ENCODE assay signal across 16 cellular contexts in genomic region chr11:270451-271208, GRCh38. TPM values are rescaled to one million over a fixed set of nuclear protein-coding genes. Genes with fewer than 3 reads are reported as not detected.
A peak's percentile ranks its signal among the peaks of the same experiment; 100 is the strongest.
DNase-seq lines count a peak whose midpoint lies in the region; ATAC-seq, FAIRE-seq and TF ChIP-seq lines count a peak whose summit lies in the region.
"Had no signal": no experiment of that assay in that cellular context is flagged by ENCODE, and none has a peak within 500 bp of the region (broad histone marks: within the 10 kb centered on the region; RNA-seq: fewer than 3 reads in every experiment).

No MANE protein-coding gene starts in this region.

- H3K4me2 ChIP-seq in OCI-LY3 (ENCODE audit: low read length): no peak overlapping the region

- H3K9me3 ChIP-seq in OCI-LY3 (ENCODE audit: insufficient read depth, low read length) (no peaks in the 10 kb centered on the region), esophagus squamous epithelium (no peaks in the 10 kb centered on the region)

- no peaks in the 10 kb centered on the region for H3K36me3 ChIP-seq in OCI-LY3 (replicated peaks; ENCODE audit: low read depth, low read length)
- H3K36me3 ChIP-seq in esophagus squamous epithelium: no peaks in the 10 kb centered on the region
- H3K36me3 ChIP-seq: right lobe of liver, tibial artery had no signal

- 87 to 91% methylated on average over 9 to 11 of the region's 18 CpGs for WGBS in esophagus squamous epithelium, 2 donors

- no peak overlapping the region for H2AFZ ChIP-seq in OCI-LY3 (ENCODE audit: low read depth, low read length)

- no peak for TF ChIP-seq POLR2A in GM12892 (IDR thresholded peaks at IDR 0.05; ENCODE audit: low read depth, low read length)
- no peak for TF ChIP-seq POLR2A in esophagus squamous epithelium (IDR thresholded peaks at IDR 0.05)

- no peak overlapping the region for H3K9ac ChIP-seq in OCI-LY3 (ENCODE audit: low read length)

- H3K4me1 ChIP-seq in OCI-LY3 (ENCODE audit: low read length) (peaks cover 45% of the 10 kb centered on the region), esophagus squamous epithelium (peaks cover 0 to 13% (median 0%) of the 10 kb centered on the region in 3 donors)
- H3K4me1 ChIP-seq: right lobe of liver, tibial artery had no signal

- peaks cover 10% of the 10 kb centered on the region; the same call in 1 of the 2 replicates for H3K79me2 ChIP-seq in OCI-LY3 (ENCODE audit: low read length)

- H3K27ac ChIP-seq in OCI-LY3 (ENCODE audit: low read length) (peak overlapping the region; percentile 97; the same call in 1 of the 2 replicates), esophagus squamous epithelium (peak overlapping the region in 3 of 4 donors; percentile 17 to 89 (median 68)), skin epidermis (peak overlapping the region in 13 of 21 experiments; percentile 7 to 95 (median 82))
- H3K27ac ChIP-seq: tibial artery had no signal

- no peak for DNase-seq in GM12892 (ENCODE audit: insufficient read length)
- no peak for DNase-seq in esophagus squamous epithelium (lab: John Stamatoyannopoulos, UW)
- no peak for DNase-seq in GM19240 (ENCODE audit: insufficient read length, low spot score)
- no peak for DNase-seq in frontal cortex (ENCODE audit: low spot score in 2 of 2)
- DNase-seq: amygdala, NCI-H2029 treated with DMSO at 0.1 percent for 48 hours had no signal

- TF ChIP-seq CTCF in OCI-LY3 (IDR thresholded peaks at IDR 0.05; ENCODE audit: low read depth, low read length) (no peak), esophagus squamous epithelium (IDR thresholded peaks at IDR 0.05) (no peak)

- H3K4me3 ChIP-seq in OCI-LY3 (ENCODE audit: low read length) (no peak overlapping the region), esophagus squamous epithelium (no peak overlapping the region), skin epidermis (no peak overlapping the region)
- H3K4me3 ChIP-seq: right lobe of liver, tibial artery had no signal

- ATAC-seq in GM21381 (IDR thresholded peaks at IDR 0.05; ENCODE audit: unreplicated experiment) (no peak), HG03175 (IDR thresholded peaks at IDR 0.05; ENCODE audit: unreplicated experiment) (no peak)

- H4K20me1 ChIP-seq in OCI-LY3 (ENCODE audit: insufficient read depth, low read length): no peaks in the 10 kb centered on the region

- intact Hi-C loops in esophagus squamous epithelium (cut with DNase I): no loop called here

- no peaks in the 10 kb centered on the region for H3K27me3 ChIP-seq in OCI-LY3 (ENCODE audit: low read depth, low read length)
- H3K27me3 ChIP-seq in esophagus squamous epithelium: peaks cover 0 to 34% (median 0%) of the 10 kb centered on the region in 4 donors
- H3K27me3 ChIP-seq: right lobe of liver had no signal

- FAIRE-seq in GM12892 (lab: Jason Lieb, UNC): peak; percentile 61
- FAIRE-seq in frontal cortex (lab: Jason Lieb, UNC): no peak
- FAIRE-seq: D721Med had no signal

RNA-seq across cellular contexts. Expression of gene NLRP6, which starts 7.6 kb away (rescaled TPM):
- polyA plus RNA-seq in GM12892 (2012; ENCODE audit: missing spikeins): not detected
- total RNA-seq in esophagus squamous epithelium (1 to 10 TPM in 1 of 4 donors, under 1 TPM in 1, not detected in 2; 0.75 to 1.3 TPM), frontal cortex (not detected)
- total RNA-seq: LHCN-M2, myocyte had no signal

RNA-seq across cellular contexts. Expression of gene PGGHG, which starts 18.3 kb away (rescaled TPM):
- polyA plus RNA-seq in GM12892 (2012; ENCODE audit: missing spikeins): 13.7 TPM
- total RNA-seq in esophagus squamous epithelium (10 to 100 TPM in 1 of 4 donors, 1 to 10 TPM in 3; 5.3 to 15.3 (median 5.9) TPM), frontal cortex (0.41 TPM)

RNA-seq across cellular contexts. Expression of gene IFITM5, which starts 28.7 kb away (rescaled TPM):
- not detected for polyA plus RNA-seq in GM12892 (2012; ENCODE audit: missing spikeins)
- not detected for total RNA-seq in esophagus squamous epithelium
- total RNA-seq in frontal cortex: not detected
- total RNA-seq: LHCN-M2; myocyte; right lobe of liver; T-helper 2 cell treated with Interferon-gamma antibody and Interleukin-4, amounts not matched to agents 100 ng/mL and 5 ng/mL, for 36 hours had no signal

RNA-seq across cellular contexts. Expression of gene PSMD13, which starts 33.9 kb away (rescaled TPM):
- polyA plus RNA-seq in GM12892 (2012; ENCODE audit: missing spikeins): 147 TPM
- total RNA-seq in esophagus squamous epithelium (100 to 1,000 TPM in 2 of 4 donors, 10 to 100 TPM in 2; 46.4 to 116 (median 105) TPM), frontal cortex (102 TPM)

RNA-seq across cellular contexts. Expression of gene SIRT3, which starts 34.5 kb away (rescaled TPM):
- 20.7 TPM for polyA plus RNA-seq in GM12892 (2012; ENCODE audit: missing spikeins)
- total RNA-seq in esophagus squamous epithelium (1 to 10 TPM; 2.5 to 8.3 (median 6.1) TPM), frontal cortex (12.6 TPM)
